ENCODE assay signal across 8 cellular contexts in genomic region chr3:154018100-154018696, GRCh38.
DNase-seq lines count a peak whose midpoint lies in the region; ATAC-seq and TF ChIP-seq lines count a peak whose summit lies in the region.

No MANE protein-coding gene starts in this region.

- no peaks in the 10 kb centered on the region for H3K27me3 Mint-ChIP-seq in MCF 10A (ENCODE audit: insufficient read depth, unreplicated experiment)
- H3K27me3 Mint-ChIP-seq in activated CD8-positive, alpha-beta memory T cell treated with anti-CD3 and anti-CD28 coated beads, Interleukin-2, amount 10 ng/mL, durations not matched to agents 7 days and 5 days: peaks cover 3% of the 10 kb centered on the region

- no CpG with 5 or more reads among the region's 3 CpGs for WGBS in iPS DF 6.9 (ENCODE audit: insufficient coverage, insufficient read length)

- H3K27ac ChIP-seq in breast epithelium (no peak overlapping the region), iPS DF 6.9 (ENCODE audit: low read length) (no peak overlapping the region), uterus (no peak overlapping the region), left lung (no peak overlapping the region)

- POLR2A ChIA-PET in MCF 10A (lab: Yijun Ruan, JAX): no interaction called here

- CTCF ChIA-PET in MCF 10A (lab: Yijun Ruan, JAX): interaction anchor here (0.6 to 1.8 kb wide), 4 partner anchors 24 to 388 kb away, joined by 3 to 5 read pairs (median 4); no protein-coding TSS in a partner anchor
- CTCF ChIA-PET in activated CD8-positive, alpha-beta memory T cell treated with anti-CD3 and anti-CD28 coated beads, Interleukin-2, amount 10 ng/mL, durations not matched to agents 7 days and 5 days (lab: Charles Lee): no interaction called here

- no peaks in the 10 kb centered on the region for H3K4me1 Mint-ChIP-seq in MCF 10A (ENCODE audit: insufficient read depth, unreplicated experiment)
- no peaks in the 10 kb centered on the region for H3K4me1 Mint-ChIP-seq in activated CD8-positive, alpha-beta memory T cell treated with anti-CD3 and anti-CD28 coated beads, Interleukin-2, amount 10 ng/mL, durations not matched to agents 7 days and 5 days

- H3K4me1 ChIP-seq in breast epithelium: no peaks in the 10 kb centered on the region
- H3K4me1 ChIP-seq in iPS DF 6.9 (ENCODE audit: control insufficient read depth, insufficient read depth, low read length): no peaks in the 10 kb centered on the region
- H3K4me1 ChIP-seq in uterus: no peaks in the 10 kb centered on the region
- H3K4me1 ChIP-seq in left lung: no peaks in the 10 kb centered on the region

- no TSS peak for BruUV-seq in MCF 10A (replicated peaks; lab: Mats Ljungman, UMichigan)

- H3K27me3 ChIP-seq in breast epithelium (no peaks in the 10 kb centered on the region), iPS DF 6.9 (ENCODE audit: control insufficient read depth, insufficient read depth, low read length) (no peaks in the 10 kb centered on the region), uterus (no peaks in the 10 kb centered on the region), left lung (no peaks in the 10 kb centered on the region)

- intact Hi-C loops in MCF 10A (cut with micrococcal nuclease) (loop anchor here (5.0 kb wide), 1 partner anchor 991 kb away; no protein-coding TSS in a partner anchor), breast epithelium (cut with DNase I; ENCODE audit: low total_unique reads) (no loop called here), uterus (cut with DNase I; ENCODE audit: low total_unique reads) (no loop called here), left lung (cut with DNase I) (no loop called here)

- TF ChIP-seq CTCF in MCF 10A (IDR thresholded peaks at IDR 0.05; ENCODE audit: unreplicated experiment) (peak; percentile 37), breast epithelium (IDR thresholded peaks at IDR 0.05) (no peak), HFF-Myc (IDR thresholded peaks at IDR 0.05; ENCODE audit: low read depth, low read length, missing control alignments) (peak; percentile 82), uterus (IDR thresholded peaks at IDR 0.05) (no peak), left lung (IDR thresholded peaks at IDR 0.05) (peak in 1 of 2 donors; percentile 21)

- H3K4me3 Mint-ChIP-seq in MCF 10A (ENCODE audit: unreplicated experiment): no peak overlapping the region
- H3K4me3 Mint-ChIP-seq in activated CD8-positive, alpha-beta memory T cell treated with anti-CD3 and anti-CD28 coated beads, Interleukin-2, amount 10 ng/mL, durations not matched to agents 7 days and 5 days: no peak overlapping the region

- TF ChIP-seq POLR2A in breast epithelium (IDR thresholded peaks at IDR 0.05) (no peak), uterus (IDR thresholded peaks at IDR 0.05) (no peak)

- H3K4me3 ChIP-seq in breast epithelium (no peak overlapping the region), HFF-Myc (replicated peaks; ENCODE audit: low read depth, low read length) (no peak overlapping the region), iPS DF 6.9 (ENCODE audit: low read length) (no peak overlapping the region), uterus (no peak overlapping the region), left lung (no peak overlapping the region)

- DNase-seq in MCF 10A (ENCODE audit: unreplicated experiment) (peak; percentile 65), breast epithelium (ENCODE audit: low spot score in 2 of 2) (no peak), HFF-Myc (ENCODE audit: extremely low read depth, low read depth) (peak; percentile 21), NCI-H146 (lab: John Stamatoyannopoulos, UW) (peak; percentile 47), iPS DF 6.9 (ENCODE audit: low read depth, low spot score) (peak; percentile 55), uterus (no peak), left lung (no peak)
- peak; percentile 49 for DNase-seq in activated CD8-positive, alpha-beta memory T cell treated with anti-CD3 and anti-CD28 coated beads, Interleukin-2, amount 10 ng/mL, durations not matched to agents 7 days and 5 days

- no peaks in the 10 kb centered on the region for H3K36me3 Mint-ChIP-seq in MCF 10A (ENCODE audit: insufficient read depth, unreplicated experiment)
- no peaks in the 10 kb centered on the region for H3K36me3 Mint-ChIP-seq in activated CD8-positive, alpha-beta memory T cell treated with anti-CD3 and anti-CD28 coated beads, Interleukin-2, amount 10 ng/mL, durations not matched to agents 7 days and 5 days

- ATAC-seq in activated CD8-positive, alpha-beta memory T cell treated with anti-CD3 and anti-CD28 coated beads, Interleukin-2, amount 10 ng/mL, durations not matched to agents 7 days and 5 days: no peak
- ATAC-seq in left lung: no peak

- H3K27ac Mint-ChIP-seq in MCF 10A (ENCODE audit: low read depth, unreplicated experiment): no peak overlapping the region
- no peak overlapping the region for H3K27ac Mint-ChIP-seq in activated CD8-positive, alpha-beta memory T cell treated with anti-CD3 and anti-CD28 coated beads, Interleukin-2, amount 10 ng/mL, durations not matched to agents 7 days and 5 days

- H3K36me3 ChIP-seq in breast epithelium (no peaks in the 10 kb centered on the region), iPS DF 6.9 (ENCODE audit: control insufficient read depth, insufficient read depth, low read length) (no peaks in the 10 kb centered on the region), uterus (no peaks in the 10 kb centered on the region), left lung (no peaks in the 10 kb centered on the region)

- H3K9me3 ChIP-seq in breast epithelium (no peaks in the 10 kb centered on the region), iPS DF 6.9 (ENCODE audit: control insufficient read depth, insufficient read depth, low read length) (no peaks in the 10 kb centered on the region), uterus (no peaks in the 10 kb centered on the region), left lung (no peaks in the 10 kb centered on the region)

- no peaks in the 10 kb centered on the region for H3K9me3 Mint-ChIP-seq in MCF 10A (ENCODE audit: unreplicated experiment)
- H3K9me3 Mint-ChIP-seq in activated CD8-positive, alpha-beta memory T cell treated with anti-CD3 and anti-CD28 coated beads, Interleukin-2, amount 10 ng/mL, durations not matched to agents 7 days and 5 days (ENCODE audit: low read depth): no peaks in the 10 kb centered on the region

Comparison
In these comparisons a context has a peak if more than half of its experiments do, and no peak if none do; other contexts are left out.
1. DNase-seq: peak in MCF 10A (single experiment), HFF-Myc (single experiment), NCI-H146 (single experiment), activated CD8-positive, alpha-beta memory T cell treated with anti-CD3 and anti-CD28 coated beads, Interleukin-2, amount 10 ng/mL, durations not matched to agents 7 days and 5 days (single experiment) and iPS DF 6.9 (single experiment); none in breast epithelium (0 of 2), uterus (0 of 2) and left lung (0 of 2).
2. CTCF ChIP-seq: peak in MCF 10A (single experiment) and HFF-Myc (single experiment); none in breast epithelium (0 of 3) and uterus (0 of 4).